In the genomic region with DNA sequence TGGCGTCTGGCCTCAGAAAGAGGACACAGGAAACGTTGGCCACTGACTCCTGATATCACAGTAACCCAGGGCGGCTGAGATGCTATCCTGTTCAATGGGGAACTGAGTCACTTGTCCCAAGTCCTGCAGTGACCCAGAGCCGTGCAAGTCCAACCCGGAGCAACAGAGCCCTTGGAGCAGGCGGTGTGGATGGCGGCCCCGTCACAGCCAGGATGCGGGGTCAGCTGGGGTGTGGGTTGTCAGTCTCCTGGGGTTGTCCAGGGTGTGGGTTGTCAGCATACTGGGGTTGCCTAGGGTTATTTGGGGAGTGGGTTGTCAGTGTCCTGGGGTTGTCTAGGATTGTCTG, we compare ENCODE assay signal across 19 cellular contexts.
"Had no signal": no experiment of that assay in that cellular context is flagged by ENCODE, and none has a peak within 500 bp of the region (broad histone marks: within the 10 kb centered on the region; RNA-seq: fewer than 3 reads in every experiment).

No MANE protein-coding gene starts in this region.

- H3K27ac ChIP-seq: foreskin keratinocyte, left lung, parathyroid adenoma, psoas muscle, suprapubic skin, tibial artery, upper lobe of left lung had no signal

- H3K36me3 ChIP-seq: left lung, suprapubic skin, tibial artery, upper lobe of left lung had no signal

- DNase-seq: cerebellar nuclear complex; foreskin keratinocyte; head of caudate nucleus; islet precursor cell; mesenchymal stem cell; midbrain; stimulated activated CD4-positive, alpha-beta T cell treated with anti-CD3 and anti-CD28 coated beads, Interleukin-4, amount 100 ng/mL, for 1 hour; stimulated activated CD8-positive, alpha-beta memory T cell treated with anti-CD3 and anti-CD28 coated beads, Interleukin-4, amount 100 ng/mL, for 48 hours; stimulated activated naive CD8-positive, alpha-beta T cell treated with anti-CD3 and anti-CD28 coated beads, Interleukin-15, Interleukin-2, amounts not matched to agents 100 U/mL and 50 U/mL, for 24 hours; tibial artery had no signal

- H3K9ac ChIP-seq: parathyroid adenoma had no signal

- FAIRE-seq: colon had no signal

- H3K27me3 ChIP-seq: foreskin keratinocyte, suprapubic skin, tibial artery, upper lobe of left lung had no signal

- H3K9me3 ChIP-seq: left lung, psoas muscle, suprapubic skin, tibial artery, upper lobe of left lung had no signal

- ATAC-seq: left lung; stimulated activated effector memory CD8-positive, alpha-beta T cell treated with anti-CD3 and anti-CD28 coated beads, Interleukin-12 subunit alpha, Interleukin-12 subunit beta, amount 100 ng/mL, for 72 hours; stimulated activated naive CD8-positive, alpha-beta T cell treated with anti-CD3 and anti-CD28 coated beads, Interleukin-15, Interleukin-2, amounts not matched to agents 100 U/mL and 50 U/mL, for 24 hours had no signal

- H3K4me3 ChIP-seq: left lung, lung, psoas muscle, smooth muscle cell, suprapubic skin, upper lobe of left lung had no signal

- H3K4me1 ChIP-seq: foreskin keratinocyte, left lung, parathyroid adenoma, psoas muscle, suprapubic skin, upper lobe of left lung had no signal
